10 cellular contexts compared by ENCODE assay signal in genomic region chr5:158953929-158954534, GRCh38.
A peak's percentile ranks its signal among the peaks of the same experiment; 100 is the strongest.
DNase-seq lines count a peak whose midpoint lies in the region; ATAC-seq and TF ChIP-seq lines count a peak whose summit lies in the region.
"Had no signal": no experiment of that assay in that cellular context is flagged by ENCODE, and none has a peak within 500 bp of the region (broad histone marks: within the 10 kb centered on the region; RNA-seq: fewer than 3 reads in every experiment).

No MANE protein-coding gene starts in this region.

- TF ChIP-seq CTCF in mucosa of descending colon (IDR thresholded peaks at IDR 0.05): no peak
- TF ChIP-seq CTCF in HFFc6 (IDR thresholded peaks at IDR 0.05): no peak

- no peaks in the 10 kb centered on the region; the same call in 1 of the 2 replicates for H3K27me3 Mint-ChIP-seq in HFFc6 (ENCODE audit: insufficient read depth)

- H3K9me3 ChIP-seq in mucosa of descending colon: no peaks in the 10 kb centered on the region

- H3K4me3 Mint-ChIP-seq in HFFc6: no peak overlapping the region
- H3K4me3 Mint-ChIP-seq: central memory CD8-positive, alpha-beta T cell had no signal

- no peaks in the 10 kb centered on the region for H3K36me3 Mint-ChIP-seq in HFFc6 (ENCODE audit: low read depth)

- H3K36me3 ChIP-seq in mucosa of descending colon (ENCODE audit: low read depth): no peaks in the 10 kb centered on the region

- no peak overlapping the region for H3K4me3 ChIP-seq in mucosa of descending colon

- DNase-seq in mucosa of descending colon (no peak), DMS114 treated with DMSO at 0.1 percent for 48 hours (lab: John Stamatoyannopoulos, UW; ENCODE audit: unreplicated experiment) (no peak), HFFc6 (no peak), epidermal melanocyte (ENCODE audit: insufficient read length, low spot score) (no peak)
- no peak for DNase-seq in activated naive CD4-positive, alpha-beta T cell treated with Interleukin-2 at 50 U/mL for 16 hours
- DNase-seq: activated CD4-positive, alpha-beta T cell treated with anti-CD3 and anti-CD28 coated beads, Interleukin-2, amount 50 U/mL, for 4 hours had no signal

- no peak overlapping the region for H3K27ac Mint-ChIP-seq in HFFc6

- H3K4me1 ChIP-seq in mucosa of descending colon (ENCODE audit: low read depth): no peaks in the 10 kb centered on the region

- peak; percentile 80 for ATAC-seq in GM18909 (IDR thresholded peaks at IDR 0.05; ENCODE audit: poor library complexity, unreplicated experiment)
- peak; percentile 71 for ATAC-seq in HG02588 (IDR thresholded peaks at IDR 0.05; ENCODE audit: unreplicated experiment)
- ATAC-seq in HG03571 (IDR thresholded peaks at IDR 0.05; ENCODE audit: unreplicated experiment): peak; percentile 79
- ATAC-seq in mucosa of descending colon: peak; percentile 54

- peaks cover 20% of the 10 kb centered on the region for H3K9me3 Mint-ChIP-seq in HFFc6
- H3K9me3 Mint-ChIP-seq: central memory CD8-positive, alpha-beta T cell had no signal

- no peaks in the 10 kb centered on the region for H3K4me1 Mint-ChIP-seq in HFFc6 (ENCODE audit: low read depth)
- H3K4me1 Mint-ChIP-seq: central memory CD8-positive, alpha-beta T cell had no signal

- intact Hi-C loops in mucosa of descending colon (cut with DNase I, micrococcal nuclease): no loop called here
